In the genomic region with DNA sequence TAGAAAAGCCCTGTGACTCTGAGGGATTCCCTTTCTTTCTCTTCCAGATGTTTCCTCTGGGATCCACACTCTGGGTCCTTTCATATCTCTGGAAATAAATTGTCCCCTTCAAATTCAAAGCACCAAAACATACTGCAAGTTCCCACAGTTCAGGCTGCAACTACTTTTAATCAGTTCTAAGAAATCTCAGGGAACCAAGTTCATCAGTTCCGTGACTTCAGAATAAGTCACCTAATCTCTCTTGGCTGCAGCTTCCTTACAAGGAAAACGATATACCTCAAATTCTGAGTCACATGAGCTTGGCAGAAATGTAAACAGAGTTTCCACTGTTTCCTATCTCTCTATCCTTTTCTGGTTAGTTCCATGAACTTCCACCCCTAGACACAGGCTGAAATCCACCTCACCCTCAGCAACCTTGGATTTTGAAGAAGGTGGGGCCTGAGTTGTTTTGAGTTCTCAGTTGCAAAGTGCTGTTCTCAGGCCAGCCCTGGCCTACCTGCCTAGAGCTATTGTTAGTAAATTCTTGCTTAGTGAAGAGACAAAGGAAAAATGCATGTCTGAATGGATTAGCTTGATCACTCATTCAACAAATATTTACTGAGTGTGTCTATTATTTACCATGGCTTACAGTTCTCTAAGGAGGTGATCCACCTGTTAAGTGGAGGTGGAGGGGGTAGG, we compare ENCODE assay signal across 9 cellular contexts. TPM values are rescaled to one million over a fixed set of nuclear protein-coding genes. Genes with fewer than 3 reads are reported as not detected.
A peak's percentile ranks its signal among the peaks of the same experiment; 100 is the strongest.
DNase-seq lines count a peak whose midpoint lies in the region; ATAC-seq, FAIRE-seq and TF ChIP-seq lines count a peak whose summit lies in the region.
"Had no signal": no experiment of that assay in that cellular context is flagged by ENCODE, and none has a peak within 500 bp of the region (broad histone marks: within the 10 kb centered on the region; RNA-seq: fewer than 3 reads in every experiment).

No MANE protein-coding gene starts in this region.

- ATAC-seq in HG02588 (IDR thresholded peaks at IDR 0.05; ENCODE audit: unreplicated experiment) (no peak), HG03469 (IDR thresholded peaks at IDR 0.05; ENCODE audit: unreplicated experiment) (no peak), HG03460 (IDR thresholded peaks at IDR 0.05; ENCODE audit: unreplicated experiment) (no peak)

- FAIRE-seq in RCC 7860 (lab: Jason Lieb, UNC), result peak; percentile 95

- peak; percentile 23 for DNase-seq in NCI-H345 treated with DMSO at 0.1 percent for 48 hours (lab: John Stamatoyannopoulos, UW; ENCODE audit: unreplicated experiment)
- no peak for DNase-seq in NCI-H345 (lab: John Stamatoyannopoulos, UW)
- peak; percentile 92 for DNase-seq in RCC 7860 (ENCODE audit: low spot score)
- DNase-seq in epithelial cell of proximal tubule (ENCODE audit: low read depth), result peak; percentile 48
- peak; percentile 43 for DNase-seq in skeletal muscle cell (ENCODE audit: low read depth)
- DNase-seq: stimulated activated CD8-positive, alpha-beta memory T cell treated with anti-CD3 and anti-CD28 coated beads, Interleukin-4, amount 100 ng/mL, for 48 hours had no signal

- no peak for TF ChIP-seq CTCF in epithelial cell of proximal tubule (conservative IDR thresholded peaks at IDR 0.05; ENCODE audit: low read depth, low read length)

- H3K4me3 ChIP-seq in epithelial cell of proximal tubule (ENCODE audit: low read depth, low read length), result no peak overlapping the region
- H3K4me3 ChIP-seq in skeletal muscle cell (ENCODE audit: low read depth, low read length), result no peak overlapping the region

RNA-seq across cellular contexts. Expression of gene IL6, which starts 59.3 kb away (rescaled TPM):
- total RNA-seq in epithelial cell of proximal tubule, result 22.4 and 40.4 TPM in 2 replicates
